ENCODE assay signal across 1 cellular context in the genomic region with DNA sequence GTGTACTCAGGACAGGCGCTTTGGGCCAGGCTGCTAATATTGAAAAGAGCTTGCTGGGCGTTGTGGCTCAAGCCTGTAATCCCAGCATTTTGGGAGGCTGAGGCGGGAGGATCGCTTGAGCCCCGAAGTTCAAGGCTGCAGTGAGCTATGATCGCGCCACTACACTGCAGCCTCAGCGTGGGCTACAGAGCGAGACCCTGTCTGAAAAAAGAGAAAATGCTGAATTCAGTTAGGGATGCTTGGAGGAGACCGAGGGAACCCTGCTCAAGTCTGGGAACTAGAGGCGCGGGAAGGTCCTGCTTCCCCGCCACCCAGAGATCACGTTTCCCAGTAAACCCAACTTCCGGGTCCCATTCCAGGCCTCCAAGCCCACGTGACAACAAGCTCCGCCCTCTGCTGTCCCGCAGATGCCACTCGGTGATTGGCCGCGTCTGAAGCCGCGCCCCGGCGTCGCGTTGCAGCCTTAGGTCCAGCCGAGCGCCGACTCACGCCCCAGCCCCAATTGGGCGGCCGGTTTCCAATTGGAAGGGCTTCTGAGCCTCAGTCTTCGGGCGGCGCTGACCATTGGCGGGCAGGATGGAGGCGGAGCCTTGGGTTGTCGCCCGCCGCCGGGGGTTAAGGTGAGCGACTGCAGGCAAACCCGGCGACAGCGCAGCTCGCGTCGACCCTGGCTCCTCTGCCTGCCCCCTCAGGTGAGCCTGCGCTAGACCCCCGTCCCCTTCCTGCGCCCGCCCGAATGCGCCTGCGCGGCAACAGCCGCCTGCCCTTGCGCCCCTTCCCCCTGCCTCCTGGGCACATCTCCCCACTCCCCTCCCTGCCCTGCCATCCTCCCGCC.
TF ChIP-seq lines count a peak whose summit lies in the region.

A gene with protein sequence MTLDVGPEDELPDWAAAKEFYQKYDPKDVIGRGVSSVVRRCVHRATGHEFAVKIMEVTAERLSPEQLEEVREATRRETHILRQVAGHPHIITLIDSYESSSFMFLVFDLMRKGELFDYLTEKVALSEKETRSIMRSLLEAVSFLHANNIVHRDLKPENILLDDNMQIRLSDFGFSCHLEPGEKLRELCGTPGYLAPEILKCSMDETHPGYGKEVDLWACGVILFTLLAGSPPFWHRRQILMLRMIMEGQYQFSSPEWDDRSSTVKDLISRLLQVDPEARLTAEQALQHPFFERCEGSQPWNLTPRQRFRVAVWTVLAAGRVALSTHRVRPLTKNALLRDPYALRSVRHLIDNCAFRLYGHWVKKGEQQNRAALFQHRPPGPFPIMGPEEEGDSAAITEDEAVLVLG (plus strand): TSS at position 627 of the 835 bp plus-strand sequence. CDS start 396 bp downstream, outside the sequence.

TF ChIP-seq in K562, 482 proteins besides CTCF, POLR2A, EP300 and RAD21 (continued from another document and continues in another):
- TF ChIP-seq, protein P1, sequence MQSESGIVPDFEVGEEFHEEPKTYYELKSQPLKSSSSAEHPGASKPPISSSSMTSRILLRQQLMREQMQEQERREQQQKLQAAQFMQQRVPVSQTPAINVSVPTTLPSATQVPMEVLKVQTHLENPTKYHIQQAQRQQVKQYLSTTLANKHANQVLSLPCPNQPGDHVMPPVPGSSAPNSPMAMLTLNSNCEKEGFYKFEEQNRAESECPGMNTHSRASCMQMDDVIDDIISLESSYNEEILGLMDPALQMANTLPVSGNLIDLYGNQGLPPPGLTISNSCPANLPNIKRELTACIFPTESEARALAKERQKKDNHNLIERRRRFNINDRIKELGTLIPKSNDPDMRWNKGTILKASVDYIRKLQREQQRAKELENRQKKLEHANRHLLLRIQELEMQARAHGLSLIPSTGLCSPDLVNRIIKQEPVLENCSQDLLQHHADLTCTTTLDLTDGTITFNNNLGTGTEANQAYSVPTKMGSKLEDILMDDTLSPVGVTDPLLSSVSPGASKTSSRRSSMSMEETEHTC (IDR thresholded peaks at IDR 0.05) = 0 out of 2 replicates have a peak, but pooled peaks have one; percentile 45
- TF ChIP-seq, protein P2, sequence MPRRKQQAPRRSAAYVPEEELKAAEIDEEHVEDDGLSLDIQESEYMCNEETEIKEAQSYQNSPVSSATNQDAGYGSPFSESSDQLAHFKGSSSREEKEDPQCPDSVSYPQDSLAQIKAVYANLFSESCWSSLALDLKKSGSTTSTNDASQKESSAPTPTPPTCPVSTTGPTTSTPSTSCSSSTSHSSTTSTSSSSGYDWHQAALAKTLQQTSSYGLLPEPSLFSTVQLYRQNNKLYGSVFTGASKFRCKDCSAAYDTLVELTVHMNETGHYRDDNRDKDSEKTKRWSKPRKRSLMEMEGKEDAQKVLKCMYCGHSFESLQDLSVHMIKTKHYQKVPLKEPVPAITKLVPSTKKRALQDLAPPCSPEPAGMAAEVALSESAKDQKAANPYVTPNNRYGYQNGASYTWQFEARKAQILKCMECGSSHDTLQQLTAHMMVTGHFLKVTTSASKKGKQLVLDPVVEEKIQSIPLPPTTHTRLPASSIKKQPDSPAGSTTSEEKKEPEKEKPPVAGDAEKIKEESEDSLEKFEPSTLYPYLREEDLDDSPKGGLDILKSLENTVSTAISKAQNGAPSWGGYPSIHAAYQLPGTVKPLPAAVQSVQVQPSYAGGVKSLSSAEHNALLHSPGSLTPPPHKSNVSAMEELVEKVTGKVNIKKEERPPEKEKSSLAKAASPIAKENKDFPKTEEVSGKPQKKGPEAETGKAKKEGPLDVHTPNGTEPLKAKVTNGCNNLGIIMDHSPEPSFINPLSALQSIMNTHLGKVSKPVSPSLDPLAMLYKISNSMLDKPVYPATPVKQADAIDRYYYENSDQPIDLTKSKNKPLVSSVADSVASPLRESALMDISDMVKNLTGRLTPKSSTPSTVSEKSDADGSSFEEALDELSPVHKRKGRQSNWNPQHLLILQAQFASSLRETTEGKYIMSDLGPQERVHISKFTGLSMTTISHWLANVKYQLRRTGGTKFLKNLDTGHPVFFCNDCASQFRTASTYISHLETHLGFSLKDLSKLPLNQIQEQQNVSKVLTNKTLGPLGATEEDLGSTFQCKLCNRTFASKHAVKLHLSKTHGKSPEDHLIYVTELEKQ (CRISPR knock-in tag; IDR thresholded peaks at IDR 0.05) = no peak
- TF ChIP-seq, protein P3, sequence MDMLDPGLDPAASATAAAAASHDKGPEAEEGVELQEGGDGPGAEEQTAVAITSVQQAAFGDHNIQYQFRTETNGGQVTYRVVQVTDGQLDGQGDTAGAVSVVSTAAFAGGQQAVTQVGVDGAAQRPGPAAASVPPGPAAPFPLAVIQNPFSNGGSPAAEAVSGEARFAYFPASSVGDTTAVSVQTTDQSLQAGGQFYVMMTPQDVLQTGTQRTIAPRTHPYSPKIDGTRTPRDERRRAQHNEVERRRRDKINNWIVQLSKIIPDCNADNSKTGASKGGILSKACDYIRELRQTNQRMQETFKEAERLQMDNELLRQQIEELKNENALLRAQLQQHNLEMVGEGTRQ (CRISPR knock-in tag; IDR thresholded peaks at IDR 0.05) = peak; percentile 98
- TF ChIP-seq, protein P4, sequence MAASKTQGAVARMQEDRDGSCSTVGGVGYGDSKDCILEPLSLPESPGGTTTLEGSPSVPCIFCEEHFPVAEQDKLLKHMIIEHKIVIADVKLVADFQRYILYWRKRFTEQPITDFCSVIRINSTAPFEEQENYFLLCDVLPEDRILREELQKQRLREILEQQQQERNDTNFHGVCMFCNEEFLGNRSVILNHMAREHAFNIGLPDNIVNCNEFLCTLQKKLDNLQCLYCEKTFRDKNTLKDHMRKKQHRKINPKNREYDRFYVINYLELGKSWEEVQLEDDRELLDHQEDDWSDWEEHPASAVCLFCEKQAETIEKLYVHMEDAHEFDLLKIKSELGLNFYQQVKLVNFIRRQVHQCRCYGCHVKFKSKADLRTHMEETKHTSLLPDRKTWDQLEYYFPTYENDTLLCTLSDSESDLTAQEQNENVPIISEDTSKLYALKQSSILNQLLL (CRISPR knock-in tag; IDR thresholded peaks at IDR 0.05; ENCODE audit: borderline replicate concordance) = no peak
- TF ChIP-seq TBL1XR1 (IDR thresholded peaks at IDR 0.05; ENCODE audit: low read length in 2 of 2) (no peak), ARNT (IDR thresholded peaks at IDR 0.05) (no peak), GATA2 (CRISPR knock-in tag; IDR thresholded peaks at IDR 0.05) (no peak), NONO (IDR thresholded peaks at IDR 0.05; ENCODE audit: low read depth in 2 of 2, low read length in 1 of 2) (0 out of 4 replicates have a peak, but pooled peaks of 1 of the 2 experiments have one; percentile 37), BCOR (IDR thresholded peaks at IDR 0.05) (0 out of 2 replicates have a peak, but pooled peaks have one; percentile 55), ZNF274 (IDR thresholded peaks at IDR 0.05; ENCODE audit: borderline replicate concordance, low read depth, low read length) (no peak), ZNF175 (CRISPR knock-in tag; IDR thresholded peaks at IDR 0.05; ENCODE audit: low read depth) (no peak), POLR2B (IDR thresholded peaks at IDR 0.05; ENCODE audit: low read depth, partially characterized antibody) (peak; percentile 67), ZNF507 (tag; conservative IDR thresholded peaks at IDR 0.05) (no peak), ARHGAP35 (IDR thresholded peaks at IDR 0.05; ENCODE audit: partially characterized antibody) (no peak), ASH1L (IDR thresholded peaks at IDR 0.05; ENCODE audit: borderline replicate concordance, low read depth, partially characterized antibody) (peak; percentile 67), SRF (CRISPR knock-in tag; IDR thresholded peaks at IDR 0.05) (peak in 1 of 2 experiments; percentile 69; a peak in 2 of 4 replicates), SMAD2 (IDR thresholded peaks at IDR 0.05; ENCODE audit: low read depth, low read length) (no peak), NUFIP1 (IDR thresholded peaks at IDR 0.05; ENCODE audit: partially characterized antibody) (no peak), POU5F1 (IDR thresholded peaks at IDR 0.05; ENCODE audit: borderline replicate concordance, low read depth, low read length, partially characterized antibody) (no peak)
- TF ChIP-seq, protein P5, sequence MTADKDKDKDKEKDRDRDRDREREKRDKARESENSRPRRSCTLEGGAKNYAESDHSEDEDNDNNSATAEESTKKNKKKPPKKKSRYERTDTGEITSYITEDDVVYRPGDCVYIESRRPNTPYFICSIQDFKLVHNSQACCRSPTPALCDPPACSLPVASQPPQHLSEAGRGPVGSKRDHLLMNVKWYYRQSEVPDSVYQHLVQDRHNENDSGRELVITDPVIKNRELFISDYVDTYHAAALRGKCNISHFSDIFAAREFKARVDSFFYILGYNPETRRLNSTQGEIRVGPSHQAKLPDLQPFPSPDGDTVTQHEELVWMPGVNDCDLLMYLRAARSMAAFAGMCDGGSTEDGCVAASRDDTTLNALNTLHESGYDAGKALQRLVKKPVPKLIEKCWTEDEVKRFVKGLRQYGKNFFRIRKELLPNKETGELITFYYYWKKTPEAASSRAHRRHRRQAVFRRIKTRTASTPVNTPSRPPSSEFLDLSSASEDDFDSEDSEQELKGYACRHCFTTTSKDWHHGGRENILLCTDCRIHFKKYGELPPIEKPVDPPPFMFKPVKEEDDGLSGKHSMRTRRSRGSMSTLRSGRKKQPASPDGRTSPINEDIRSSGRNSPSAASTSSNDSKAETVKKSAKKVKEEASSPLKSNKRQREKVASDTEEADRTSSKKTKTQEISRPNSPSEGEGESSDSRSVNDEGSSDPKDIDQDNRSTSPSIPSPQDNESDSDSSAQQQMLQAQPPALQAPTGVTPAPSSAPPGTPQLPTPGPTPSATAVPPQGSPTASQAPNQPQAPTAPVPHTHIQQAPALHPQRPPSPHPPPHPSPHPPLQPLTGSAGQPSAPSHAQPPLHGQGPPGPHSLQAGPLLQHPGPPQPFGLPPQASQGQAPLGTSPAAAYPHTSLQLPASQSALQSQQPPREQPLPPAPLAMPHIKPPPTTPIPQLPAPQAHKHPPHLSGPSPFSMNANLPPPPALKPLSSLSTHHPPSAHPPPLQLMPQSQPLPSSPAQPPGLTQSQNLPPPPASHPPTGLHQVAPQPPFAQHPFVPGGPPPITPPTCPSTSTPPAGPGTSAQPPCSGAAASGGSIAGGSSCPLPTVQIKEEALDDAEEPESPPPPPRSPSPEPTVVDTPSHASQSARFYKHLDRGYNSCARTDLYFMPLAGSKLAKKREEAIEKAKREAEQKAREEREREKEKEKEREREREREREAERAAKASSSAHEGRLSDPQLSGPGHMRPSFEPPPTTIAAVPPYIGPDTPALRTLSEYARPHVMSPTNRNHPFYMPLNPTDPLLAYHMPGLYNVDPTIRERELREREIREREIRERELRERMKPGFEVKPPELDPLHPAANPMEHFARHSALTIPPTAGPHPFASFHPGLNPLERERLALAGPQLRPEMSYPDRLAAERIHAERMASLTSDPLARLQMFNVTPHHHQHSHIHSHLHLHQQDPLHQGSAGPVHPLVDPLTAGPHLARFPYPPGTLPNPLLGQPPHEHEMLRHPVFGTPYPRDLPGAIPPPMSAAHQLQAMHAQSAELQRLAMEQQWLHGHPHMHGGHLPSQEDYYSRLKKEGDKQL (CRISPR knock-in tag; IDR thresholded peaks at IDR 0.05; ENCODE audit: borderline replicate concordance) = no peak
- TF ChIP-seq, protein P6, sequence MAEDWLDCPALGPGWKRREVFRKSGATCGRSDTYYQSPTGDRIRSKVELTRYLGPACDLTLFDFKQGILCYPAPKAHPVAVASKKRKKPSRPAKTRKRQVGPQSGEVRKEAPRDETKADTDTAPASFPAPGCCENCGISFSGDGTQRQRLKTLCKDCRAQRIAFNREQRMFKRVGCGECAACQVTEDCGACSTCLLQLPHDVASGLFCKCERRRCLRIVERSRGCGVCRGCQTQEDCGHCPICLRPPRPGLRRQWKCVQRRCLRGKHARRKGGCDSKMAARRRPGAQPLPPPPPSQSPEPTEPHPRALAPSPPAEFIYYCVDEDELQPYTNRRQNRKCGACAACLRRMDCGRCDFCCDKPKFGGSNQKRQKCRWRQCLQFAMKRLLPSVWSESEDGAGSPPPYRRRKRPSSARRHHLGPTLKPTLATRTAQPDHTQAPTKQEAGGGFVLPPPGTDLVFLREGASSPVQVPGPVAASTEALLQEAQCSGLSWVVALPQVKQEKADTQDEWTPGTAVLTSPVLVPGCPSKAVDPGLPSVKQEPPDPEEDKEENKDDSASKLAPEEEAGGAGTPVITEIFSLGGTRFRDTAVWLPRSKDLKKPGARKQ (CRISPR knock-in tag; IDR thresholded peaks at IDR 0.05) = no peak
- TF ChIP-seq, protein P7, sequence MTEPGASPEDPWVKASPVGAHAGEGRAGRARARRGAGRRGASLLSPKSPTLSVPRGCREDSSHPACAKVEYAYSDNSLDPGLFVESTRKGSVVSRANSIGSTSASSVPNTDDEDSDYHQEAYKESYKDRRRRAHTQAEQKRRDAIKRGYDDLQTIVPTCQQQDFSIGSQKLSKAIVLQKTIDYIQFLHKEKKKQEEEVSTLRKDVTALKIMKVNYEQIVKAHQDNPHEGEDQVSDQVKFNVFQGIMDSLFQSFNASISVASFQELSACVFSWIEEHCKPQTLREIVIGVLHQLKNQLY (CRISPR knock-in tag; conservative IDR thresholded peaks at IDR 0.05) = no peak
- TF ChIP-seq, protein P8, sequence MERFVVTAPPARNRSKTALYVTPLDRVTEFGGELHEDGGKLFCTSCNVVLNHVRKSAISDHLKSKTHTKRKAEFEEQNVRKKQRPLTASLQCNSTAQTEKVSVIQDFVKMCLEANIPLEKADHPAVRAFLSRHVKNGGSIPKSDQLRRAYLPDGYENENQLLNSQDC (CRISPR knock-in tag; IDR thresholded peaks at IDR 0.05) = 0 out of 2 replicates have a peak, but pooled peaks have one; percentile 56
- TF ChIP-seq, protein P9, sequence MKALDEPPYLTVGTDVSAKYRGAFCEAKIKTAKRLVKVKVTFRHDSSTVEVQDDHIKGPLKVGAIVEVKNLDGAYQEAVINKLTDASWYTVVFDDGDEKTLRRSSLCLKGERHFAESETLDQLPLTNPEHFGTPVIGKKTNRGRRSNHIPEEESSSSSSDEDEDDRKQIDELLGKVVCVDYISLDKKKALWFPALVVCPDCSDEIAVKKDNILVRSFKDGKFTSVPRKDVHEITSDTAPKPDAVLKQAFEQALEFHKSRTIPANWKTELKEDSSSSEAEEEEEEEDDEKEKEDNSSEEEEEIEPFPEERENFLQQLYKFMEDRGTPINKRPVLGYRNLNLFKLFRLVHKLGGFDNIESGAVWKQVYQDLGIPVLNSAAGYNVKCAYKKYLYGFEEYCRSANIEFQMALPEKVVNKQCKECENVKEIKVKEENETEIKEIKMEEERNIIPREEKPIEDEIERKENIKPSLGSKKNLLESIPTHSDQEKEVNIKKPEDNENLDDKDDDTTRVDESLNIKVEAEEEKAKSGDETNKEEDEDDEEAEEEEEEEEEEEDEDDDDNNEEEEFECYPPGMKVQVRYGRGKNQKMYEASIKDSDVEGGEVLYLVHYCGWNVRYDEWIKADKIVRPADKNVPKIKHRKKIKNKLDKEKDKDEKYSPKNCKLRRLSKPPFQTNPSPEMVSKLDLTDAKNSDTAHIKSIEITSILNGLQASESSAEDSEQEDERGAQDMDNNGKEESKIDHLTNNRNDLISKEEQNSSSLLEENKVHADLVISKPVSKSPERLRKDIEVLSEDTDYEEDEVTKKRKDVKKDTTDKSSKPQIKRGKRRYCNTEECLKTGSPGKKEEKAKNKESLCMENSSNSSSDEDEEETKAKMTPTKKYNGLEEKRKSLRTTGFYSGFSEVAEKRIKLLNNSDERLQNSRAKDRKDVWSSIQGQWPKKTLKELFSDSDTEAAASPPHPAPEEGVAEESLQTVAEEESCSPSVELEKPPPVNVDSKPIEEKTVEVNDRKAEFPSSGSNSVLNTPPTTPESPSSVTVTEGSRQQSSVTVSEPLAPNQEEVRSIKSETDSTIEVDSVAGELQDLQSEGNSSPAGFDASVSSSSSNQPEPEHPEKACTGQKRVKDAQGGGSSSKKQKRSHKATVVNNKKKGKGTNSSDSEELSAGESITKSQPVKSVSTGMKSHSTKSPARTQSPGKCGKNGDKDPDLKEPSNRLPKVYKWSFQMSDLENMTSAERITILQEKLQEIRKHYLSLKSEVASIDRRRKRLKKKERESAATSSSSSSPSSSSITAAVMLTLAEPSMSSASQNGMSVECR (CRISPR knock-in tag; IDR thresholded peaks at IDR 0.05) = peak; percentile 56
